26 cellular contexts compared by ENCODE assay signal in the genomic region with DNA sequence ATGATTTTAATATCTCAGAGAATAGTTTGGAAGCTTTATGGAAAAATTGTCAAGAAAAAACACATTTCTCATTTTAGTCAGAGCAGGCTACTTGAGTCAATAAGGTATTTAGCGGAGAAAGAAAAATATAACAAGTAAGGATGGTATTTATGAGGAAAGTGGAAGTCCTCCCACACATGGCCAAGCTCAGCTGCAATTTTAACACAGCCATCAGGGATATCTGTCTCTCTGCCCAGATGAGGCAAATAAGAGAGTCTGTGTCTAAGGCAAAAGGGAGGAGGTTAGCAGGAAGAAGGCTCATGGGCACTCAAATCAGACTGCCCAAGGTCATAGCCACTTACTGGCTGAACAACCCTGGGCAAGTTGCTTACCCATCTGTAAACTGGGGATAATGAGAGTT. TPM values are rescaled to one million over a fixed set of nuclear protein-coding genes. Genes with fewer than 3 reads are reported as not detected.
"Had no signal": no experiment of that assay in that cellular context is flagged by ENCODE, and none has a peak within 500 bp of the region (broad histone marks: within the 10 kb centered on the region; RNA-seq: fewer than 3 reads in every experiment).

No MANE protein-coding gene starts in this region.

- H3K27ac Mint-ChIP-seq: activated naive CD8-positive, alpha-beta T cell treated with anti-CD3 and anti-CD28 coated beads for 36 hours; neural progenitor cell; stimulated activated naive CD8-positive, alpha-beta T cell treated with anti-CD3 and anti-CD28 coated beads, Interleukin-15, Interleukin-2, amounts not matched to agents 100 ng/mL and 50 ng/mL, for 24 hours had no signal

- H3K9me3 Mint-ChIP-seq: activated naive CD8-positive, alpha-beta T cell treated with anti-CD3 and anti-CD28 coated beads for 36 hours; activated T-cell treated with anti-CD3 and anti-CD28 coated beads, Interleukin-2, amount 50 U/mL, for 4 hours; immature natural killer cell; naive thymus-derived CD4-positive, alpha-beta T cell; neural progenitor cell; stimulated activated naive CD8-positive, alpha-beta T cell treated with anti-CD3 and anti-CD28 coated beads, Interleukin-15, Interleukin-2, amounts not matched to agents 100 ng/mL and 50 ng/mL, for 24 hours had no signal

- DNase-seq: activated CD4-positive, alpha-beta T cell treated with anti-CD3 and anti-CD28 coated beads for 1 hour; activated CD4-positive, alpha-beta T cell treated with anti-CD3 and anti-CD28 coated beads, Interleukin-2, amount 50 U/mL, for 4 hours; activated CD8-positive, alpha-beta memory T cell treated with anti-CD3 and anti-CD28 coated beads for 24 hours; activated CD8-positive, alpha-beta memory T cell treated with anti-CD3 and anti-CD28 coated beads, Interleukin-2, amount 50 U/mL, for 4 hours; activated naive CD4-positive, alpha-beta T cell treated with Interleukin-2 at 50 U/mL for 16 hours; activated naive CD8-positive, alpha-beta T cell treated with anti-CD3 and anti-CD28 coated beads for 36 hours; activated T-cell treated with anti-CD3 and anti-CD28 coated beads, Interleukin-2, amount 50 U/mL, for 4 hours; amygdala; cerebellar nuclear complex; cortex of kidney; foreskin melanocyte; glutamatergic neuron; immature natural killer cell; left lung; naive thymus-derived CD4-positive, alpha-beta T cell; ovary; stimulated activated CD4-positive, alpha-beta T cell treated with anti-CD3 and anti-CD28 coated beads, Interleukin-12 subunit alpha, Interleukin-12 subunit beta, amount 100 ng/mL, for 4 hours; substantia nigra; T-helper 2 cell; thyroid gland had no signal

- ATAC-seq: activated T-cell treated with anti-CD3 and anti-CD28 coated beads, Interleukin-2, amount 50 U/mL, for 4 hours; left lung; naive thymus-derived CD4-positive, alpha-beta T cell had no signal

- H3K36me3 Mint-ChIP-seq: activated naive CD8-positive, alpha-beta T cell treated with anti-CD3 and anti-CD28 coated beads for 36 hours; neural progenitor cell had no signal

- H3K4me3 Mint-ChIP-seq: activated naive CD8-positive, alpha-beta T cell treated with anti-CD3 and anti-CD28 coated beads for 36 hours; activated T-cell treated with anti-CD3 and anti-CD28 coated beads, Interleukin-2, amount 50 U/mL, for 4 hours; immature natural killer cell; naive thymus-derived CD4-positive, alpha-beta T cell; neural progenitor cell; stimulated activated naive CD8-positive, alpha-beta T cell treated with anti-CD3 and anti-CD28 coated beads, Interleukin-15, Interleukin-2, amounts not matched to agents 100 ng/mL and 50 ng/mL, for 24 hours had no signal

- H3K4me1 Mint-ChIP-seq: neural progenitor cell had no signal

RNA-seq across cellular contexts. Expression of gene CMTM2, which starts 5.2 kb away (rescaled TPM):
- total RNA-seq: activated naive CD8-positive, alpha-beta T cell treated with anti-CD3 and anti-CD28 coated beads for 36 hours; activated T-cell treated with anti-CD3 and anti-CD28 coated beads, Interleukin-2, amount 50 U/mL, for 4 hours; bronchial epithelial cell; hepatocyte; right atrium auricular region; ureter had no signal
